Comparison of ENCODE assay signal across 18 cellular contexts in genomic region chr19:38227272-38228004, GRCh38. TPM values are rescaled to one million over a fixed set of nuclear protein-coding genes. Genes with fewer than 3 reads are reported as not detected.
DNase-seq lines count a peak whose midpoint lies in the region; ATAC-seq, FAIRE-seq and TF ChIP-seq lines count a peak whose summit lies in the region.
"Had no signal": no experiment of that assay in that cellular context is flagged by ENCODE, and none has a peak within 500 bp of the region (broad histone marks: within the 10 kb centered on the region; RNA-seq: fewer than 3 reads in every experiment).

No MANE protein-coding gene starts in this region.

- H4K5ac ChIP-seq in H1 (ENCODE audit: insufficient read length, low read depth, low read length), result no peak overlapping the region

- H3K18ac ChIP-seq in H1 (ENCODE audit: extremely low read depth, low read length), result peak overlapping the region; percentile 78

- peaks cover 0 to 10% (median 5%) of the 10 kb centered on the region in 4 experiments; a peak in 3 of 7 replicates for H3K27me3 ChIP-seq in H1 (replicated peaks in 1 of 4; ENCODE audit: control insufficient read depth in 3 of 4, extremely low read depth in 1 of 4, insufficient read depth in 3 of 4, low read length in 3 of 4)
- H3K27me3 ChIP-seq in neural cell (ENCODE audit: insufficient read depth, low read depth, low read length), result no peaks in the 10 kb centered on the region
- H3K27me3 ChIP-seq: ovary, SJSA1 had no signal

- H4K91ac ChIP-seq in H1 (replicated peaks; ENCODE audit: insufficient read length, low read length), result peak overlapping the region; percentile 97

- peak overlapping the region; percentile 54 for H3K4me3 Mint-ChIP-seq in HFFc6
- H3K4me3 Mint-ChIP-seq: stimulated activated memory B cell treated with anti-CD40 and anti-IgM and Interleukin-4, amounts not matched to agents 10 μg/mL and 1 μg/mL and 100 μg/mL, for 72 hours had no signal

- TF ChIP-seq EP300 in H1 (IDR thresholded peaks at IDR 0.05; ENCODE audit: borderline replicate concordance in 1 of 2, low read depth in 2 of 2, low read length in 2 of 2) (no peak), neural cell (conservative IDR thresholded peaks at IDR 0.05; ENCODE audit: poor library complexity, severe bottlenecking) (no peak)

- 0 out of 2 replicates have a peak overlapping the region, but pooled peaks have one; percentile 53 for H2AK5ac ChIP-seq in H1 (ENCODE audit: low read depth, low read length)

- H3K27ac Mint-ChIP-seq in HFFc6, result no peak overlapping the region
- H3K27ac Mint-ChIP-seq: stimulated activated memory B cell treated with anti-CD40 and anti-IgM and Interleukin-4, amounts not matched to agents 10 μg/mL and 1 μg/mL and 100 μg/mL, for 72 hours had no signal

- no peaks in the 10 kb centered on the region for H3K9me3 ChIP-seq in H1 (ENCODE audit: insufficient read depth in 2 of 2, low read depth in 1 of 2, low read length in 1 of 2)
- H3K9me3 ChIP-seq in neural cell (ENCODE audit: low read length), result no peaks in the 10 kb centered on the region
- H3K9me3 ChIP-seq in OCI-LY7 (ENCODE audit: low read length), result no peaks in the 10 kb centered on the region
- H3K9me3 ChIP-seq: gastroesophageal sphincter, ovary, SJSA1, upper lobe of right lung had no signal

- TF ChIP-seq RAD21 in H1 (IDR thresholded peaks at IDR 0.05 in 1 of 2, conservative IDR thresholded peaks at IDR 0.05 in 1 of 2; ENCODE audit: low read depth in 2 of 2, low read length in 2 of 2), result no peak
- TF ChIP-seq RAD21 in neural cell (conservative IDR thresholded peaks at IDR 0.05), result no peak

- WGBS in H1 (ENCODE audit: extremely low coverage in 1 of 2, insufficient coverage in 1 of 2, insufficient read length in 1 of 2, insufficient replicate concordance in 2 of 2, low coverage in 1 of 2, low lambda C conversion rate in 2 of 2, missing lambda C conversion rate in 1 of 2), 2 experiments, result 46% methylated on average over 11 of the region's 11 CpGs; no CpG with 5 or more reads in 1 of the 2 experiments

- no peaks in the 10 kb centered on the region for H3K9me3 Mint-ChIP-seq in HFFc6
- H3K9me3 Mint-ChIP-seq: stimulated activated memory B cell treated with anti-CD40 and anti-IgM and Interleukin-4, amounts not matched to agents 10 μg/mL and 1 μg/mL and 100 μg/mL, for 72 hours had no signal

- H2BK120ac ChIP-seq in H1 (replicated peaks; ENCODE audit: low read depth, low read length), result no peak overlapping the region

- peaks cover 8% of the 10 kb centered on the region for H3K27me3 Mint-ChIP-seq in HFFc6 (ENCODE audit: insufficient read depth)

- ATAC-seq in GM21367 (IDR thresholded peaks at IDR 0.05; ENCODE audit: unreplicated experiment) (no peak), GM18909 (IDR thresholded peaks at IDR 0.05; ENCODE audit: poor library complexity, unreplicated experiment) (no peak)
- ATAC-seq: gastroesophageal sphincter; stimulated activated memory B cell treated with anti-CD40 and anti-IgM and Interleukin-4, amounts not matched to agents 10 μg/mL and 1 μg/mL and 100 μg/mL, for 72 hours; upper lobe of right lung had no signal

- peak overlapping the region; percentile 94; the same call in 1 of the 2 replicates for H2BK5ac ChIP-seq in H1 (ENCODE audit: low read depth, low read length)

- CTCF ChIA-PET in H1 (lab: Charles Lee; ENCODE audit: partially characterized antibody) (interaction anchor here (0.6 to 1.9 kb wide), 13 partner anchors 10 to 146 kb away, joined by 3 to 17 read pairs (median 4); partner anchors contain the start of gene PPP1R14A), OCI-LY7 (lab: Charles Lee; ENCODE audit: unreplicated experiment) (no interaction called here)

- no peak overlapping the region for H3K56ac ChIP-seq in H1 (replicated peaks; ENCODE audit: insufficient read length, low read depth, low read length)

- POLR2A ChIA-PET in H1 (lab: Charles Lee; ENCODE audit: partially characterized antibody), result interaction anchor here (0.8 to 1.8 kb wide), 7 partner anchors 9 to 161 kb away, joined by 3 to 4 read pairs (median 3); partner anchors contain the start of gene SPRED3
- POLR2A ChIA-PET in OCI-LY7 (lab: Charles Lee), result interaction anchor here (0.6 to 0.8 kb wide), 2 partner anchors 10 to 114 kb away, joined by 3 read pairs; no protein-coding TSS in a partner anchor

- H3K9ac ChIP-seq in H1 (replicated peaks in 1 of 4; ENCODE audit: extremely low read depth in 1 of 4, low read depth in 3 of 4, low read length in 3 of 4) (no peak overlapping the region), neural cell (ENCODE audit: low read length) (peak overlapping the region; percentile 100)

- no peaks in the 10 kb centered on the region for H3K36me3 Mint-ChIP-seq in HFFc6 (ENCODE audit: low read depth)
- H3K36me3 Mint-ChIP-seq: stimulated activated memory B cell treated with anti-CD40 and anti-IgM and Interleukin-4, amounts not matched to agents 10 μg/mL and 1 μg/mL and 100 μg/mL, for 72 hours had no signal

- H3K23ac ChIP-seq in H1 (ENCODE audit: insufficient read length), result no peak overlapping the region

- peaks cover 0 to 5% of the 10 kb centered on the region in 2 experiments for H4K20me1 ChIP-seq in H1 (replicated peaks in 1 of 2; ENCODE audit: control insufficient read depth in 1 of 2, insufficient read depth in 2 of 2, low read length in 2 of 2)
- no peaks in the 10 kb centered on the region for H4K20me1 ChIP-seq in neural cell (ENCODE audit: insufficient read depth)
- no peaks in the 10 kb centered on the region for H4K20me1 ChIP-seq in OCI-LY7 (ENCODE audit: insufficient read depth, low read length)

- H4K8ac ChIP-seq in H1 (ENCODE audit: extremely low read depth, insufficient read depth, low read length), result no peak overlapping the region

- H3K4me1 ChIP-seq in H1 (replicated peaks in 1 of 4; ENCODE audit: control insufficient read depth in 3 of 4, insufficient read depth in 4 of 4, low read length in 3 of 4), result peaks cover 6 to 17% (median 14%) of the 10 kb centered on the region in 4 experiments
- peaks cover 26% of the 10 kb centered on the region for H3K4me1 ChIP-seq in OCI-LY7 (ENCODE audit: insufficient read depth, low read length, poor library complexity, severe bottlenecking)

- H3K4me1 Mint-ChIP-seq in HFFc6 (ENCODE audit: low read depth), result peaks cover 15% of the 10 kb centered on the region

- H3K79me1 ChIP-seq in H1 (ENCODE audit: low read depth, low read length), result peaks cover 4% of the 10 kb centered on the region; the same call in 1 of the 2 replicates

- no TSS peak for BruUV-seq in OCI-LY7 (replicated peaks; lab: Mats Ljungman, UMichigan)

- peaks cover 16% of the 10 kb centered on the region for H3K23me2 ChIP-seq in H1 (ENCODE audit: low read depth, low read length)

- intact Hi-C loops in OCI-LY7 (cut with micrococcal nuclease; ENCODE audit: unreplicated experiment), result loop anchor here (2.0 to 10.0 kb wide), 2 partner anchors 179 to 253 kb away; no protein-coding TSS in a partner anchor

- no peak for TF ChIP-seq POLR2A in H1 (IDR thresholded peaks at IDR 0.05; ENCODE audit: control extremely low read depth in 1 of 2, low read depth in 2 of 2, low read length in 2 of 2)

- no peak overlapping the region for H3K14ac ChIP-seq in H1 (ENCODE audit: insufficient read length)

- H2AFZ ChIP-seq in H1 (ENCODE audit: low read length) (no peak overlapping the region; the same call in 1 of the 2 replicates), neural cell (ENCODE audit: low read depth, low read length) (no peak overlapping the region), OCI-LY7 (ENCODE audit: low read length) (no peak overlapping the region)

- H2BK20ac ChIP-seq in H1 (ENCODE audit: low read length), result peak overlapping the region; percentile 83

- no peaks in the 10 kb centered on the region for H3F3A ChIP-seq in neural cell (ENCODE audit: insufficient read depth, low read length, poor library complexity, severe bottlenecking)

- H3K4me2 ChIP-seq in H1 (ENCODE audit: insufficient read depth in 1 of 2, low read depth in 2 of 2, low read length in 2 of 2) (peak overlapping the region; percentile 78 to 95), neural cell (ENCODE audit: low read length) (peak overlapping the region; percentile 80), OCI-LY7 (ENCODE audit: low read length) (no peak overlapping the region)

- peaks cover 0 to 7% of the 10 kb centered on the region in 2 experiments; a peak in 2 of 4 replicates for H3K79me2 ChIP-seq in H1 (ENCODE audit: control insufficient read depth in 1 of 2, insufficient read depth in 2 of 2, low read length in 2 of 2)
- H3K79me2 ChIP-seq in neural cell (replicated peaks; ENCODE audit: insufficient read depth, low read length), result peaks cover 53% of the 10 kb centered on the region
- no peaks in the 10 kb centered on the region for H3K79me2 ChIP-seq in OCI-LY7 (ENCODE audit: insufficient read depth, low read depth, low read length)

- H2BK12ac ChIP-seq in H1 (ENCODE audit: low read depth, low read length), result peak overlapping the region; percentile 76

- no peak overlapping the region for H3K4ac ChIP-seq in H1 (replicated peaks; ENCODE audit: insufficient read length, low read depth, low read length)

- peak overlapping the region in 3 of 4 experiments; percentile 35 to 55 (median 38); a peak in 7 of 8 replicates for H3K4me3 ChIP-seq in H1 (ENCODE audit: extremely low read depth in 1 of 4, insufficient read depth in 2 of 4, low read depth in 3 of 4, low read length in 4 of 4)
- peak overlapping the region; percentile 100 for H3K4me3 ChIP-seq in neural cell (ENCODE audit: low read length)
- H3K4me3 ChIP-seq in OCI-LY7 (ENCODE audit: low read depth, low read length, poor library complexity, severe bottlenecking), result no peak overlapping the region
- H3K4me3 ChIP-seq: ovary, SJSA1, upper lobe of right lung had no signal

- H3K9me2 ChIP-seq in neural cell (ENCODE audit: insufficient read depth, low read length) (no peaks in the 10 kb centered on the region), OCI-LY7 (ENCODE audit: insufficient read depth, low read length) (no peaks in the 10 kb centered on the region)

- DNase-seq in NCI-H510A treated with DMSO at 0.1 percent for 48 hours (lab: John Stamatoyannopoulos, UW) (peak; percentile 5), NCI-H510A (lab: John Stamatoyannopoulos, UW) (no peak), HFFc6 (no peak), H1 (ENCODE audit: low read depth in 1 of 2, low spot score in 2 of 2) (no peak), OCI-LY7 (ENCODE audit: low spot score) (no peak)
- DNase-seq: activated CD4-positive, alpha-beta T cell treated with anti-CD3 and anti-CD28 coated beads, Interleukin-2, amount 50 U/mL, for 48 hours; HCEC 1CT; islet precursor cell; NCI-H446; ovary; upper lobe of right lung had no signal

- H3K27ac ChIP-seq in H1 (ENCODE audit: low read depth, low read length), result peak overlapping the region; percentile 54; the same call in 1 of the 2 replicates
- H3K27ac ChIP-seq in neural cell (ENCODE audit: low read length), result peak overlapping the region; percentile 79
- H3K27ac ChIP-seq in OCI-LY7 (ENCODE audit: low read depth, low read length, poor library complexity, severe bottlenecking), result no peak overlapping the region
- H3K27ac ChIP-seq: gastroesophageal sphincter, ovary, SJSA1, upper lobe of right lung had no signal

- no peak for TF ChIP-seq CTCF in HFFc6 (IDR thresholded peaks at IDR 0.05)
- TF ChIP-seq CTCF in H1 (IDR thresholded peaks at IDR 0.05; ENCODE audit: control extremely low read depth in 1 of 3, insufficient read depth in 1 of 3, low read depth in 1 of 3, low read length in 3 of 3), result no peak
- TF ChIP-seq CTCF in neural cell (IDR thresholded peaks at IDR 0.05; ENCODE audit: poor library complexity, severe bottlenecking), result no peak
- no peak for TF ChIP-seq CTCF in OCI-LY7 (conservative IDR thresholded peaks at IDR 0.05; ENCODE audit: low read length)

- no peak for FAIRE-seq in H1 (lab: Jason Lieb, UNC)

- H3K36me3 ChIP-seq in H1 (ENCODE audit: control insufficient read depth in 2 of 4, insufficient read depth in 4 of 4, low read length in 3 of 4), result no peaks in the 10 kb centered on the region
- no peaks in the 10 kb centered on the region for H3K36me3 ChIP-seq in neural cell (ENCODE audit: insufficient read depth, low read length)
- no peaks in the 10 kb centered on the region for H3K36me3 ChIP-seq in OCI-LY7 (ENCODE audit: insufficient read depth, low read length)
- H3K36me3 ChIP-seq: gastroesophageal sphincter, ovary, SJSA1, upper lobe of right lung had no signal

- H2BK15ac ChIP-seq in H1 (ENCODE audit: low read length), result peak overlapping the region; percentile 61; the same call in 1 of the 2 replicates

RNA-seq across cellular contexts. Expression of gene DPF1, which starts 3.4 kb away (rescaled TPM):
- total RNA-seq in HFFc6 (2021; fragmentation: NEBNext Ultra II Directional; extraction: Animal tissue kit (Norgen Biotek cat#: 25700)), result 1 to 10 TPM; 3.3 to 6.6 (median 5.7) TPM
- 15.2 and 15.6 TPM in 2 replicates for total RNA-seq in H1 (2021; fragmentation: NEBNext Ultra II Directional; extraction: Animal tissue kit (Norgen Biotek cat#: 25700))
- polyA plus RNA-seq in H1 (2011; rRNA removed) (12.9 and 20.9 TPM in 2 replicates), neural cell (118 and 132 TPM in 2 replicates)
- 12.4 TPM for polyA plus RNA-seq in H1 (2011; cell fraction: cytosol; rRNA removed)
- polyA plus RNA-seq in H1 (2011; cell fraction: nucleus; rRNA removed), result 20.0 TPM
- polyA plus RNA-seq in H1 (2012, experiment 1 of 2), result 5.4 to 11.2 TPM (median 10.0 TPM) in 4 replicates
- 7.2 TPM for polyA plus RNA-seq in H1 (2012, experiment 2 of 2)
- polyA plus RNA-seq in H1 (2013, experiment 1 of 2), result 5.0 TPM
- 5.9 TPM for polyA plus RNA-seq in H1 (2013, experiment 2 of 2)
- 3.9 and 5.9 TPM in 2 replicates for polyA minus RNA-seq in H1 (2011; rRNA and poly(A)+ RNA removed)
- 7.3 TPM for polyA minus RNA-seq in H1 (2011; cell fraction: cytosol; rRNA and poly(A)+ RNA removed)
- polyA minus RNA-seq in H1 (2011; cell fraction: nucleus; rRNA and poly(A)+ RNA removed), result 5.0 TPM
- polyA minus RNA-seq in neural cell, result 48.9 and 54.5 TPM in 2 replicates
- total RNA-seq in OCI-LY7 (2014; rRNA removed; shearing (Covaris generic)), result 6.5 and 7.6 TPM in 2 replicates
- 11.3 and 11.4 TPM in 2 replicates for total RNA-seq in OCI-LY7 (2022)
- total RNA-seq: gastroesophageal sphincter, upper lobe of right lung had no signal

RNA-seq across cellular contexts. Expression of gene PPP1R14A, which starts 28.7 kb away (rescaled TPM):
- total RNA-seq in HFFc6 (2021; fragmentation: NEBNext Ultra II Directional; extraction: Animal tissue kit (Norgen Biotek cat#: 25700)), result under 1 TPM in 2 of 6 experiments, not detected in 4; 0.35 to 0.81 TPM
- 21.8 and 26.3 TPM in 2 replicates for total RNA-seq in H1 (2021; fragmentation: NEBNext Ultra II Directional; extraction: Animal tissue kit (Norgen Biotek cat#: 25700))
- polyA plus RNA-seq in H1 (2011; rRNA removed) (13.6 and 20.7 TPM in 2 replicates), neural cell (not detected in 2 replicates)
- 22.7 TPM for polyA plus RNA-seq in H1 (2011; cell fraction: cytosol; rRNA removed)
- polyA plus RNA-seq in H1 (2011; cell fraction: nucleus; rRNA removed), result 12.6 TPM
- polyA plus RNA-seq in H1 (2012, experiment 1 of 2), result 8.5 to 22.2 TPM (median 17.5 TPM) in 4 replicates
- polyA plus RNA-seq in H1 (2012, experiment 2 of 2), result 11.4 TPM
- polyA plus RNA-seq in H1 (2013, experiment 1 of 2), result 26.7 TPM
- 25.6 TPM for polyA plus RNA-seq in H1 (2013, experiment 2 of 2)
- 0.27 and 0.82 TPM in 2 replicates for polyA minus RNA-seq in H1 (2011; rRNA and poly(A)+ RNA removed)
- polyA minus RNA-seq in H1 (2011; cell fraction: cytosol; rRNA and poly(A)+ RNA removed), result 8.8 TPM
- polyA minus RNA-seq in H1 (2011; cell fraction: nucleus; rRNA and poly(A)+ RNA removed), result 5.5 TPM
- polyA minus RNA-seq in neural cell, result not detected in 2 replicates
- total RNA-seq in OCI-LY7 (2014; rRNA removed; shearing (Covaris generic)), result not detected in 2 replicates
- not detected in 2 replicates for total RNA-seq in OCI-LY7 (2022)
- total RNA-seq: A673, SJSA1 had no signal

RNA-seq across cellular contexts. Expression of gene SPINT2, which starts 36.9 kb away (rescaled TPM):
- 1 to 10 TPM in 3 of 6 experiments, under 1 TPM in 3; 0.76 to 4.1 (median 0.98) TPM for total RNA-seq in HFFc6 (2021; fragmentation: NEBNext Ultra II Directional; extraction: Animal tissue kit (Norgen Biotek cat#: 25700))
- 296 and 303 TPM in 2 replicates for total RNA-seq in H1 (2021; fragmentation: NEBNext Ultra II Directional; extraction: Animal tissue kit (Norgen Biotek cat#: 25700))
- polyA plus RNA-seq in H1 (2011; rRNA removed) (294 and 376 TPM in 2 replicates), neural cell (236 and 378 TPM in 2 replicates)
- 293 TPM for polyA plus RNA-seq in H1 (2011; cell fraction: cytosol; rRNA removed)
- polyA plus RNA-seq in H1 (2011; cell fraction: nucleus; rRNA removed), result 296 TPM
- 239 to 303 TPM (median 281 TPM) in 4 replicates for polyA plus RNA-seq in H1 (2012, experiment 1 of 2)
- polyA plus RNA-seq in H1 (2012, experiment 2 of 2), result 299 TPM
- 265 TPM for polyA plus RNA-seq in H1 (2013, experiment 1 of 2)
- polyA plus RNA-seq in H1 (2013, experiment 2 of 2), result 292 TPM
- 139 and 147 TPM in 2 replicates for polyA minus RNA-seq in H1 (2011; rRNA and poly(A)+ RNA removed)
- 139 TPM for polyA minus RNA-seq in H1 (2011; cell fraction: cytosol; rRNA and poly(A)+ RNA removed)
- polyA minus RNA-seq in H1 (2011; cell fraction: nucleus; rRNA and poly(A)+ RNA removed), result 76.6 TPM
- polyA minus RNA-seq in neural cell, result 121 and 122 TPM in 2 replicates
- total RNA-seq in OCI-LY7 (2014; rRNA removed; shearing (Covaris generic)), result 36.7 and 59.5 TPM in 2 replicates
- 77.2 and 82.2 TPM in 2 replicates for total RNA-seq in OCI-LY7 (2022)
- total RNA-seq: A673, SJSA1 had no signal

Comparison
In these comparisons a context has a peak if more than half of its experiments do, and no peak if none do; other contexts are left out.
1. RNA of gene PPP1R14A, which starts 28.7 kb away (total RNA-seq): 21.8 to 26.3 TPM in H1; 0.35 to 0.81 TPM in HFFc6 and not detected in OCI-LY7; every median in the first group is over 10 times any median in the second.
2. RNA of gene SPINT2, which starts 36.9 kb away (total RNA-seq): 296 to 303 TPM in H1 and 36.7 to 82.2 TPM in OCI-LY7; 0.76 to 4.1 TPM in HFFc6; every median in the first group is over 4 times any median in the second.